ENCODE assay signal across 10 cellular contexts in the genomic region with DNA sequence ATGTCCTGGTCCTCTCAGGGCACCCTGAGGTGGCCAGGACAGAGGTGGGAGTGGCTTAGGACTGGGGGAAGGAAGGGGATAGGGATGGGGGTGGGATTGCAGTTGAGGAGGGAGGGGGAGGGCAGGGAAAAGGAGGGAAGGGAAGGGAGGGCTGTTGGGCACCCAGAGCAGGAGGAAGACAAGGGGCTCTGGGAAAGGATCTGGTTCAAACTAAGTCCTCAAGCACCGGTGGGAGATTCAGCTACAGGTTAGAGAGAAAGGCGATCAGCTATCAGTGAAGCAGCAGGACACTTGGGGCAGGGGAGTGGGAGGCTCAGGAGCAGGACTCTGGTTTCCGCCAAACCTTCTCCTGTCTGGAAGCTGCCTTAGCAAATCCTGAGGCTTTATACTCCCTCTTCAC. TPM values are rescaled to one million over a fixed set of nuclear protein-coding genes. Genes with fewer than 3 reads are reported as not detected.
"Had no signal": no experiment of that assay in that cellular context is flagged by ENCODE, and none has a peak within 500 bp of the region (broad histone marks: within the 10 kb centered on the region; RNA-seq: fewer than 3 reads in every experiment).

No MANE protein-coding gene starts in this region.

- FAIRE-seq: HTR-8/SVneo, K562 had no signal

- H3K9me3 Mint-ChIP-seq: IgD-negative memory B cell had no signal

- H3K4me1 Mint-ChIP-seq: IgD-negative memory B cell had no signal

- H3K36me3 Mint-ChIP-seq: IgD-negative memory B cell had no signal

- DNase-seq: IMR-90, KBM-7, KG1 had no signal

- H3K9ac ChIP-seq: KMS-11 had no signal

- H3K4me3 Mint-ChIP-seq: IgD-negative memory B cell had no signal

- H3K27me3 Mint-ChIP-seq: IgD-negative memory B cell had no signal

- H3K4me3 ChIP-seq: K562 had no signal

- H3K4me2 ChIP-seq: KMS-11 had no signal

- H3K27ac ChIP-seq: HL-60, KMS-11 had no signal

- H3K27ac Mint-ChIP-seq: IgD-negative memory B cell had no signal

RNA-seq across cellular contexts. Expression of a gene that starts 44.6 kb away (rescaled TPM):
- total RNA-seq: HT-29, HT1080, IMR-90 had no signal
- polyA plus RNA-seq: IgD-negative memory B cell, IMR-90 had no signal
